ENCODE assay signal across 1 cellular context in the genomic region with DNA sequence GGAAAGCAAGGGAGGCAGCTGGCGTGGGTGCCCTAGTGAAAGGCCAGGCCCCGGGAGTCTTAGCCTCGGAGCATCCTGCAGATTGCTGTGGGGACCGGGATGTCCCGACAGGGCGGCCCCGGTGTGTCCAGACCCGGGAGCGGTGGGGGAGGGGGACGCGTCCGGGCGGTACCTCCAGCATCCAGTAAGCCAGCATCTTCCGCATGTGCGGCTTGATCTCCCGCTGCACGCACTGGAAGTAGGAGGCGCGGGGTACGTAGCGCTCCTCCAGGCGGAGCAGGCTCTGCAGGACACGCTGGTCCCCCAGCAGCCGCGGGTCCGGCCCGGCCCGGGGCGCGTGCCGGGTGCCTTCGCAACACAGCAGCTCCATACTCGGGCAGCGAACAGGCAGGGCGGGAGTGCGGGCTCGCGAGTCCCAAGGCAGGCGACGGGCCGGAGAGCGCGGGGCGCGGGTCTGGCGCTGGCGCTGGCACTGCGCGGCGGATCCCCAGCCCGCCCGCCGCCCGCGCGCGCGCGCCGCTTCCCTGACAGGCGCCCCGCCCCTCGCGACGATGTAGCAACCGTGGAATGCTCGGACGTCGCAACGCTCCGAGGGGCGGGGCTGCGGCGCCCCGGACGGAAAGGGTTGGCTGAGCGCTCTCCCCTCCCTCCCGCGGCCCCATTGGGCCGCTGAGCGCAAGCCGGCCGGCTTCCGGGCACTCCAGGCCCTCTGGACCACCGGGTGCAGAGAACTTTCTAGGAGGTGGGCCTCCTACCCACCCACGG.
TF ChIP-seq lines count a peak whose summit lies in the region.

A gene (minus strand): TSS at position 529 of the 765 bp plus-strand sequence. CDS start 159 bp downstream, at position 370.

TF ChIP-seq in HepG2, 621 proteins besides CTCF, POLR2A, EP300 and RAD21 (continued from another document and continues in another):
- TF ChIP-seq TBX2 (CRISPR knock-in tag; IDR thresholded peaks at IDR 0.05; ENCODE audit: borderline replicate concordance) (peak; percentile 65), ONECUT2 (CRISPR knock-in tag; IDR thresholded peaks at IDR 0.05) (no peak), KAT7 (CRISPR knock-in tag; IDR thresholded peaks at IDR 0.05; ENCODE audit: borderline replicate concordance) (peak; percentile 25; the same call in 1 of the 2 replicates), WIZ (CRISPR knock-in tag; IDR thresholded peaks at IDR 0.05) (no peak; the same call in 1 of the 2 replicates), MYC (CRISPR knock-in tag; IDR thresholded peaks at IDR 0.05; ENCODE audit: borderline replicate concordance) (peak; percentile 72), ZNF713 (CRISPR knock-in tag; IDR thresholded peaks at IDR 0.05) (no peak), ZNF460 (CRISPR knock-in tag; IDR thresholded peaks at IDR 0.05; ENCODE audit: borderline replicate concordance) (no peak), ISL2 (CRISPR knock-in tag; IDR thresholded peaks at IDR 0.05) (no peak; the same call in 1 of the 2 replicates), REXO4 (CRISPR knock-in tag; IDR thresholded peaks at IDR 0.05; ENCODE audit: borderline replicate concordance) (no peak), ZNF614 (CRISPR knock-in tag; IDR thresholded peaks at IDR 0.05; ENCODE audit: borderline replicate concordance) (no peak), SAFB2 (CRISPR knock-in tag; IDR thresholded peaks at IDR 0.05; ENCODE audit: borderline replicate concordance, low read depth) (peak; percentile 90), HNF4G (IDR thresholded peaks at IDR 0.05; ENCODE audit: borderline replicate concordance, low read depth, low read length) (no peak), HNF4G (CRISPR knock-in tag; IDR thresholded peaks at IDR 0.05; ENCODE audit: borderline replicate concordance, low read depth) (no peak), YEATS2 (CRISPR knock-in tag; IDR thresholded peaks at IDR 0.05; ENCODE audit: borderline replicate concordance) (no peak), PAX8 (CRISPR knock-in tag; IDR thresholded peaks at IDR 0.05; ENCODE audit: borderline replicate concordance) (0 out of 2 replicates have a peak, but pooled peaks have one; percentile 83), TGIF2 (CRISPR knock-in tag; IDR thresholded peaks at IDR 0.05) (peak; percentile 72), KDM1A (CRISPR knock-in tag; IDR thresholded peaks at IDR 0.05) (0 out of 2 replicates have a peak, but pooled peaks have one; percentile 5), ADNP (CRISPR knock-in tag; IDR thresholded peaks at IDR 0.05) (no peak), KLF11 (CRISPR knock-in tag; IDR thresholded peaks at IDR 0.05) (no peak; the same call in 1 of the 2 replicates), MEIS1 (CRISPR knock-in tag; IDR thresholded peaks at IDR 0.05; ENCODE audit: borderline replicate concordance) (peak; percentile 85), HDAC2 (CRISPR knock-in tag; IDR thresholded peaks at IDR 0.05) (peak; percentile 35; the same call in 1 of the 2 replicates), ZNF841 (CRISPR knock-in tag; IDR thresholded peaks at IDR 0.05; ENCODE audit: borderline replicate concordance) (no peak; the same call in 1 of the 2 replicates), PCBP1 (IDR thresholded peaks at IDR 0.05; ENCODE audit: borderline replicate concordance, low read depth, low read length) (no peak)
- TF ChIP-seq, protein P1, sequence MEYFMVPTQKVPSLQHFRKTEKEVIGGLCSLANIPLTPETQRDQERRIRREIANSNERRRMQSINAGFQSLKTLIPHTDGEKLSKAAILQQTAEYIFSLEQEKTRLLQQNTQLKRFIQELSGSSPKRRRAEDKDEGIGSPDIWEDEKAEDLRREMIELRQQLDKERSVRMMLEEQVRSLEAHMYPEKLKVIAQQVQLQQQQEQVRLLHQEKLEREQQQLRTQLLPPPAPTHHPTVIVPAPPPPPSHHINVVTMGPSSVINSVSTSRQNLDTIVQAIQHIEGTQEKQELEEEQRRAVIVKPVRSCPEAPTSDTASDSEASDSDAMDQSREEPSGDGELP (IDR thresholded peaks at IDR 0.05; ENCODE audit: borderline replicate concordance, low read depth): no peak
- TF ChIP-seq, protein P2, sequence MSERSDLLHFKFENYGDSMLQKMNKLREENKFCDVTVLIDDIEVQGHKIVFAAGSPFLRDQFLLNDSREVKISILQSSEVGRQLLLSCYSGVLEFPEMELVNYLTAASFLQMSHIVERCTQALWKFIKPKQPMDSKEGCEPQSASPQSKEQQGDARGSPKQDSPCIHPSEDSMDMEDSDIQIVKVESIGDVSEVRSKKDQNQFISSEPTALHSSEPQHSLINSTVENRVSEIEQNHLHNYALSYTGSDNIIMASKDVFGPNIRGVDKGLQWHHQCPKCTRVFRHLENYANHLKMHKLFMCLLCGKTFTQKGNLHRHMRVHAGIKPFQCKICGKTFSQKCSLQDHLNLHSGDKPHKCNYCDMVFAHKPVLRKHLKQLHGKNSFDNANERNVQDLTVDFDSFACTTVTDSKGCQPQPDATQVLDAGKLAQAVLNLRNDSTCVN (CRISPR knock-in tag; IDR thresholded peaks at IDR 0.05; ENCODE audit: borderline replicate concordance): no peak; the same call in 1 of the 2 replicates
- TF ChIP-seq, protein P3, sequence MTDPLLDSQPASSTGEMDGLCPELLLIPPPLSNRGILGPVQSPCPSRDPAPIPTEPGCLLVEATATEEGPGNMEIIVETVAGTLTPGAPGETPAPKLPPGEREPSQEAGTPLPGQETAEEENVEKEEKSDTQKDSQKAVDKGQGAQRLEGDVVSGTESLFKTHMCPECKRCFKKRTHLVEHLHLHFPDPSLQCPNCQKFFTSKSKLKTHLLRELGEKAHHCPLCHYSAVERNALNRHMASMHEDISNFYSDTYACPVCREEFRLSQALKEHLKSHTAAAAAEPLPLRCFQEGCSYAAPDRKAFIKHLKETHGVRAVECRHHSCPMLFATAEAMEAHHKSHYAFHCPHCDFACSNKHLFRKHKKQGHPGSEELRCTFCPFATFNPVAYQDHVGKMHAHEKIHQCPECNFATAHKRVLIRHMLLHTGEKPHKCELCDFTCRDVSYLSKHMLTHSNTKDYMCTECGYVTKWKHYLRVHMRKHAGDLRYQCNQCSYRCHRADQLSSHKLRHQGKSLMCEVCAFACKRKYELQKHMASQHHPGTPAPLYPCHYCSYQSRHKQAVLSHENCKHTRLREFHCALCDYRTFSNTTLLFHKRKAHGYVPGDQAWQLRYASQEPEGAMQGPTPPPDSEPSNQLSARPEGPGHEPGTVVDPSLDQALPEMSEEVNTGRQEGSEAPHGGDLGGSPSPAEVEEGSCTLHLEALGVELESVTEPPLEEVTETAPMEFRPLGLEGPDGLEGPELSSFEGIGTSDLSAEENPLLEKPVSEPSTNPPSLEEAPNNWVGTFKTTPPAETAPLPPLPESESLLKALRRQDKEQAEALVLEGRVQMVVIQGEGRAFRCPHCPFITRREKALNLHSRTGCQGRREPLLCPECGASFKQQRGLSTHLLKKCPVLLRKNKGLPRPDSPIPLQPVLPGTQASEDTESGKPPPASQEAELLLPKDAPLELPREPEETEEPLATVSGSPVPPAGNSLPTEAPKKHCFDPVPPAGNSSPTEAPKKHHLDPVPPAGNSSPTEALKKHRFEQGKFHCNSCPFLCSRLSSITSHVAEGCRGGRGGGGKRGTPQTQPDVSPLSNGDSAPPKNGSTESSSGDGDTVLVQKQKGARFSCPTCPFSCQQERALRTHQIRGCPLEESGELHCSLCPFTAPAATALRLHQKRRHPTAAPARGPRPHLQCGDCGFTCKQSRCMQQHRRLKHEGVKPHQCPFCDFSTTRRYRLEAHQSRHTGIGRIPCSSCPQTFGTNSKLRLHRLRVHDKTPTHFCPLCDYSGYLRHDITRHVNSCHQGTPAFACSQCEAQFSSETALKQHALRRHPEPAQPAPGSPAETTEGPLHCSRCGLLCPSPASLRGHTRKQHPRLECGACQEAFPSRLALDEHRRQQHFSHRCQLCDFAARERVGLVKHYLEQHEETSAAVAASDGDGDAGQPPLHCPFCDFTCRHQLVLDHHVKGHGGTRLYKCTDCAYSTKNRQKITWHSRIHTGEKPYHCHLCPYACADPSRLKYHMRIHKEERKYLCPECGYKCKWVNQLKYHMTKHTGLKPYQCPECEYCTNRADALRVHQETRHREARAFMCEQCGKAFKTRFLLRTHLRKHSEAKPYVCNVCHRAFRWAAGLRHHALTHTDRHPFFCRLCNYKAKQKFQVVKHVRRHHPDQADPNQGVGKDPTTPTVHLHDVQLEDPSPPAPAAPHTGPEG (CRISPR knock-in tag; IDR thresholded peaks at IDR 0.05): peak; percentile 99
- TF ChIP-seq, protein P4, sequence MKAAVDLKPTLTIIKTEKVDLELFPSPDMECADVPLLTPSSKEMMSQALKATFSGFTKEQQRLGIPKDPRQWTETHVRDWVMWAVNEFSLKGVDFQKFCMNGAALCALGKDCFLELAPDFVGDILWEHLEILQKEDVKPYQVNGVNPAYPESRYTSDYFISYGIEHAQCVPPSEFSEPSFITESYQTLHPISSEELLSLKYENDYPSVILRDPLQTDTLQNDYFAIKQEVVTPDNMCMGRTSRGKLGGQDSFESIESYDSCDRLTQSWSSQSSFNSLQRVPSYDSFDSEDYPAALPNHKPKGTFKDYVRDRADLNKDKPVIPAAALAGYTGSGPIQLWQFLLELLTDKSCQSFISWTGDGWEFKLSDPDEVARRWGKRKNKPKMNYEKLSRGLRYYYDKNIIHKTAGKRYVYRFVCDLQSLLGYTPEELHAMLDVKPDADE (CRISPR knock-in tag; IDR thresholded peaks at IDR 0.05): 0 out of 2 replicates have a peak, but pooled peaks have one; percentile 24
- TF ChIP-seq, protein P5, sequence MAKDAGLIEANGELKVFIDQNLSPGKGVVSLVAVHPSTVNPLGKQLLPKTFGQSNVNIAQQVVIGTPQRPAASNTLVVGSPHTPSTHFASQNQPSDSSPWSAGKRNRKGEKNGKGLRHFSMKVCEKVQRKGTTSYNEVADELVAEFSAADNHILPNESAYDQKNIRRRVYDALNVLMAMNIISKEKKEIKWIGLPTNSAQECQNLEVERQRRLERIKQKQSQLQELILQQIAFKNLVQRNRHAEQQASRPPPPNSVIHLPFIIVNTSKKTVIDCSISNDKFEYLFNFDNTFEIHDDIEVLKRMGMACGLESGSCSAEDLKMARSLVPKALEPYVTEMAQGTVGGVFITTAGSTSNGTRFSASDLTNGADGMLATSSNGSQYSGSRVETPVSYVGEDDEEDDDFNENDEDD (CRISPR knock-in tag; IDR thresholded peaks at IDR 0.05; ENCODE audit: borderline replicate concordance): 0 out of 2 replicates have a peak, but pooled peaks have one; percentile 40
- TF ChIP-seq, protein P6, sequence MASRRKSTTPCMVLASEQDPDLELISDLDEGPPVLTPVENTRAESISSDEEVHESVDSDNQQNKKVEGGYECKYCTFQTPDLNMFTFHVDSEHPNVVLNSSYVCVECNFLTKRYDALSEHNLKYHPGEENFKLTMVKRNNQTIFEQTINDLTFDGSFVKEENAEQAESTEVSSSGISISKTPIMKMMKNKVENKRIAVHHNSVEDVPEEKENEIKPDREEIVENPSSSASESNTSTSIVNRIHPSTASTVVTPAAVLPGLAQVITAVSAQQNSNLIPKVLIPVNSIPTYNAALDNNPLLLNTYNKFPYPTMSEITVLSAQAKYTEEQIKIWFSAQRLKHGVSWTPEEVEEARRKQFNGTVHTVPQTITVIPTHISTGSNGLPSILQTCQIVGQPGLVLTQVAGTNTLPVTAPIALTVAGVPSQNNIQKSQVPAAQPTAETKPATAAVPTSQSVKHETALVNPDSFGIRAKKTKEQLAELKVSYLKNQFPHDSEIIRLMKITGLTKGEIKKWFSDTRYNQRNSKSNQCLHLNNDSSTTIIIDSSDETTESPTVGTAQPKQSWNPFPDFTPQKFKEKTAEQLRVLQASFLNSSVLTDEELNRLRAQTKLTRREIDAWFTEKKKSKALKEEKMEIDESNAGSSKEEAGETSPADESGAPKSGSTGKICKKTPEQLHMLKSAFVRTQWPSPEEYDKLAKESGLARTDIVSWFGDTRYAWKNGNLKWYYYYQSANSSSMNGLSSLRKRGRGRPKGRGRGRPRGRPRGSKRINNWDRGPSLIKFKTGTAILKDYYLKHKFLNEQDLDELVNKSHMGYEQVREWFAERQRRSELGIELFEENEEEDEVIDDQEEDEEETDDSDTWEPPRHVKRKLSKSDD (CRISPR knock-in tag; IDR thresholded peaks at IDR 0.05; ENCODE audit: low read depth): no peak; the same call in 1 of the 2 replicates
- TF ChIP-seq, protein P7, sequence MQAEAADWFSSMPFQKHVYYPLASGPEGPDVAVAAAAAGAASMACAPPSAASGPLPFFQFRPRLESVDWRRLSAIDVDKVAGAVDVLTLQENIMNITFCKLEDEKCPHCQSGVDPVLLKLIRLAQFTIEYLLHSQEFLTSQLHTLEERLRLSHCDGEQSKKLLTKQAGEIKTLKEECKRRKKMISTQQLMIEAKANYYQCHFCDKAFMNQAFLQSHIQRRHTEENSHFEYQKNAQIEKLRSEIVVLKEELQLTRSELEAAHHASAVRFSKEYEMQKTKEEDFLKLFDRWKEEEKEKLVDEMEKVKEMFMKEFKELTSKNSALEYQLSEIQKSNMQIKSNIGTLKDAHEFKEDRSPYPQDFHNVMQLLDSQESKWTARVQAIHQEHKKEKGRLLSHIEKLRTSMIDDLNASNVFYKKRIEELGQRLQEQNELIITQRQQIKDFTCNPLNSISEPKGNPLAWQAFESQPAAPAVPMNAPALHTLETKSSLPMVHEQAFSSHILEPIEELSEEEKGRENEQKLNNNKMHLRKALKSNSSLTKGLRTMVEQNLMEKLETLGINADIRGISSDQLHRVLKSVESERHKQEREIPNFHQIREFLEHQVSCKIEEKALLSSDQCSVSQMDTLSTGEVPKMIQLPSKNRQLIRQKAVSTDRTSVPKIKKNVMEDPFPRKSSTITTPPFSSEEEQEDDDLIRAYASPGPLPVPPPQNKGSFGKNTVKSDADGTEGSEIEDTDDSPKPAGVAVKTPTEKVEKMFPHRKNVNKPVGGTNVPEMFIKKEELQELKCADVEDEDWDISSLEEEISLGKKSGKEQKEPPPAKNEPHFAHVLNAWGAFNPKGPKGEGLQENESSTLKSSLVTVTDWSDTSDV (CRISPR knock-in tag; IDR thresholded peaks at IDR 0.05): no peak
- TF ChIP-seq, protein P8, sequence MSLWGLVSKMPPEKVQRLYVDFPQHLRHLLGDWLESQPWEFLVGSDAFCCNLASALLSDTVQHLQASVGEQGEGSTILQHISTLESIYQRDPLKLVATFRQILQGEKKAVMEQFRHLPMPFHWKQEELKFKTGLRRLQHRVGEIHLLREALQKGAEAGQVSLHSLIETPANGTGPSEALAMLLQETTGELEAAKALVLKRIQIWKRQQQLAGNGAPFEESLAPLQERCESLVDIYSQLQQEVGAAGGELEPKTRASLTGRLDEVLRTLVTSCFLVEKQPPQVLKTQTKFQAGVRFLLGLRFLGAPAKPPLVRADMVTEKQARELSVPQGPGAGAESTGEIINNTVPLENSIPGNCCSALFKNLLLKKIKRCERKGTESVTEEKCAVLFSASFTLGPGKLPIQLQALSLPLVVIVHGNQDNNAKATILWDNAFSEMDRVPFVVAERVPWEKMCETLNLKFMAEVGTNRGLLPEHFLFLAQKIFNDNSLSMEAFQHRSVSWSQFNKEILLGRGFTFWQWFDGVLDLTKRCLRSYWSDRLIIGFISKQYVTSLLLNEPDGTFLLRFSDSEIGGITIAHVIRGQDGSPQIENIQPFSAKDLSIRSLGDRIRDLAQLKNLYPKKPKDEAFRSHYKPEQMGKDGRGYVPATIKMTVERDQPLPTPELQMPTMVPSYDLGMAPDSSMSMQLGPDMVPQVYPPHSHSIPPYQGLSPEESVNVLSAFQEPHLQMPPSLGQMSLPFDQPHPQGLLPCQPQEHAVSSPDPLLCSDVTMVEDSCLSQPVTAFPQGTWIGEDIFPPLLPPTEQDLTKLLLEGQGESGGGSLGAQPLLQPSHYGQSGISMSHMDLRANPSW (CRISPR knock-in tag; IDR thresholded peaks at IDR 0.05; ENCODE audit: borderline replicate concordance): no peak
- TF ChIP-seq, protein P9, sequence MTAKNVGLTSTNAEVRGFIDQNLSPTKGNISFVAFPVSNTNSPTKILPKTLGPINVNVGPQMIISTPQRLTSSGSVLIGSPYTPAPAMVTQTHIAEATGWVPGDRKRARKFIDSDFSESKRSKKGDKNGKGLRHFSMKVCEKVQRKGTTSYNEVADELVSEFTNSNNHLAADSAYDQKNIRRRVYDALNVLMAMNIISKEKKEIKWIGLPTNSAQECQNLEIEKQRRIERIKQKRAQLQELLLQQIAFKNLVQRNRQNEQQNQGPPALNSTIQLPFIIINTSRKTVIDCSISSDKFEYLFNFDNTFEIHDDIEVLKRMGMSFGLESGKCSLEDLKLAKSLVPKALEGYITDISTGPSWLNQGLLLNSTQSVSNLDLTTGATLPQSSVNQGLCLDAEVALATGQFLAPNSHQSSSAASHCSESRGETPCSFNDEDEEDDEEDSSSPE (CRISPR knock-in tag; IDR thresholded peaks at IDR 0.05): no peak; the same call in 1 of the 2 replicates
